ENCODE assay signal across 8 cellular contexts in the genomic region with DNA sequence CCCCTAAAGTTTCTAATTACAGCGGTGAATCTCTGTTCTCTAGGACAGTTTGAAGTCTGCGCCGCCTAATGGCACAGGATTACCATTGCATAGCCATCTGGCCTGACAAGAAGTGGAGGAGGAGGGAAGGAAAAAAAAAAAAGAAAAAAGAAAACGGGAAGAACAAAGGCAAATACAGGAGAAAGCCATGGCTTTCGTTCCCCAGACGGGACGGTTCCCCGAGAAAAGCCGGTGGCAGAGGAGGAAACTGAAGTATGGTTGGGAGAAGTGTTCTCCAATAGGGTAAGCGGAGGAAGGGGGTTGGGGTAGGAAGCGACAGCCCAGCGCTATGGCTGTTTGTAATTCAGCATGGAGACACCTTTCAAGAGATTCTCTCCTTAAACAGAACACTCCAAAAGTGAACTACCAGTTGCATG.
A peak's percentile ranks its signal among the peaks of the same experiment; 100 is the strongest.
DNase-seq lines count a peak whose midpoint lies in the region; ATAC-seq and TF ChIP-seq lines count a peak whose summit lies in the region.

No MANE protein-coding gene starts in this region.

- H3K27ac ChIP-seq in body of pancreas, result peak overlapping the region in 3 of 4 donors; percentile 60 to 76 (median 75)

- peak; percentile 15 to 66 (median 38) for TF ChIP-seq CTCF in body of pancreas (IDR thresholded peaks at IDR 0.05)

- no peaks in the 10 kb centered on the region for H3K9me3 ChIP-seq in body of pancreas

- no peak for TF ChIP-seq POLR2A in body of pancreas (IDR thresholded peaks at IDR 0.05)

- no peaks in the 10 kb centered on the region for H3K27me3 ChIP-seq in body of pancreas

- H3K4me3 ChIP-seq in body of pancreas (peak overlapping the region; percentile 14), skeletal muscle cell (ENCODE audit: low read depth, low read length) (peak overlapping the region; percentile 60)

- intact Hi-C loops in body of pancreas (cut with DNase I), result no loop called here

- WGBS in body of pancreas, 2 donors, result 0 to 1% methylated on average over 12 of the region's 12 CpGs

- DNase-seq in DMS114 treated with DMSO at 0.1 percent for 48 hours (lab: John Stamatoyannopoulos, UW; ENCODE audit: unreplicated experiment), result peak; percentile 8
- DNase-seq in SHP77 (lab: John Stamatoyannopoulos, UW), result peak; percentile 11 to 47
- DNase-seq in body of pancreas, result peak; percentile 34 to 58 (median 39)
- peak; percentile 24 for DNase-seq in iPS-NIHi7 (ENCODE audit: extremely low spot score)
- DNase-seq in skeletal muscle cell (ENCODE audit: low read depth), result peak; percentile 10
- no peak for DNase-seq in GM19238 (ENCODE audit: insufficient read length, low spot score)

- ATAC-seq in GM19455 (IDR thresholded peaks at IDR 0.05; ENCODE audit: unreplicated experiment) (peak; percentile 58), HG03521 (IDR thresholded peaks at IDR 0.05; ENCODE audit: unreplicated experiment) (peak; percentile 45), body of pancreas (peak; percentile 65)

- no peaks in the 10 kb centered on the region for H3K36me3 ChIP-seq in body of pancreas (replicated peaks in 1 of 2; ENCODE audit: insufficient read depth in 1 of 2, low read depth in 2 of 2)

- H3K4me1 ChIP-seq in body of pancreas, result no peaks in the 10 kb centered on the region
